ENCODE assay signal across 8 cellular contexts in genomic region chr1:28112388-28113311, GRCh38. TPM values are rescaled to one million over a fixed set of nuclear protein-coding genes. Genes with fewer than 3 reads are reported as not detected.
DNase-seq lines count a peak whose midpoint lies in the region; ATAC-seq, FAIRE-seq and TF ChIP-seq lines count a peak whose summit lies in the region.

No MANE protein-coding gene starts in this region.

- H3K27ac Mint-ChIP-seq in memory B cell (peak overlapping the region; percentile 1), nephron progenitor cell (no peak overlapping the region)

- intact Hi-C loops in GM12878 (cut with micrococcal nuclease; ENCODE audit: unreplicated experiment): loop anchor here (2.0 kb wide), 2 partner anchors 22 to 32 kb away; no protein-coding TSS in a partner anchor

- POLR2A ChIA-PET in GM12878 (lab: Charles Lee): interaction anchor here (0.6 to 3.7 kb wide), 8 partner anchors 13 to 415 kb away, joined by 3 to 18 read pairs (median 5); no protein-coding TSS in a partner anchor

- H3K9ac ChIP-seq in GM12878 (ENCODE audit: control insufficient read depth, insufficient read depth, low read length): no peak overlapping the region

- SMC1A ChIA-PET in GM12878 (lab: Charles Lee; ENCODE audit: uncharacterized antibody, unreplicated experiment): interaction anchor here (0.6 to 4.6 kb wide), 16 partner anchors 8 to 223 kb away, joined by 3 to 43 read pairs (median 8); partner anchors contain the start of gene EYA3

- no peaks in the 10 kb centered on the region for H3K27me3 Mint-ChIP-seq in memory B cell
- H3K27me3 Mint-ChIP-seq in nephron progenitor cell (ENCODE audit: low read depth, poor library complexity): peaks cover 18% of the 10 kb centered on the region

- H3K79me2 ChIP-seq in DOHH2 (ENCODE audit: control insufficient read depth, low read length) (no peaks in the 10 kb centered on the region), GM12878 (ENCODE audit: control insufficient read depth, insufficient read depth, low read length) (no peaks in the 10 kb centered on the region)

- H4K20me1 ChIP-seq in DOHH2 (ENCODE audit: control insufficient read depth, insufficient read depth, low read depth, low read length) (no peaks in the 10 kb centered on the region), GM12878 (ENCODE audit: control insufficient read depth, insufficient read depth) (no peaks in the 10 kb centered on the region)

- H3K36me3 ChIP-seq in DOHH2 (ENCODE audit: control insufficient read depth, low read length): no peaks in the 10 kb centered on the region
- H3K36me3 ChIP-seq in GM12878 (ENCODE audit: control insufficient read depth in 2 of 2, insufficient read depth in 2 of 2, low read length in 1 of 2): no peaks in the 10 kb centered on the region

- 63% methylated on average over 6 of the region's 6 CpGs for WGBS in GM12878 (ENCODE audit: insufficient coverage, insufficient replicate concordance, low lambda C conversion rate, missing lambda C conversion rate)

- peak; percentile 60 for TF ChIP-seq RAD21 in GM12878 (IDR thresholded peaks at IDR 0.05; ENCODE audit: insufficient read depth, low read depth, low read length)

- RAD21 ChIA-PET in GM12878 (lab: Charles Lee; ENCODE audit: unreplicated experiment): interaction anchor here (1.2 to 11.7 kb wide), 10 partner anchors 10 to 97 kb away, joined by 3 to 113 read pairs (median 4); partner anchors contain the start of gene EYA3

- H3K4me3 Mint-ChIP-seq in memory B cell: no peak overlapping the region
- H3K4me3 Mint-ChIP-seq in nephron progenitor cell: no peak overlapping the region

- no peak overlapping the region for H3K4me2 ChIP-seq in DOHH2 (ENCODE audit: low read length)
- H3K4me2 ChIP-seq in GM12878 (ENCODE audit: control insufficient read depth, insufficient read depth): no peak overlapping the region

- no peak for TF ChIP-seq POLR2A in GM12878 (IDR thresholded peaks at IDR 0.05; ENCODE audit: low read depth, low read length)

- TF ChIP-seq CTCF in DOHH2 (IDR thresholded peaks at IDR 0.05; ENCODE audit: low read depth, low read length, poor library complexity, severe bottlenecking): peak; percentile 68
- TF ChIP-seq CTCF in LNCaP clone FGC (IDR thresholded peaks at IDR 0.05; ENCODE audit: control insufficient read depth, extremely low read depth, insufficient read depth): peak; percentile 11; the same call in 1 of the 2 replicates
- peak in 2 of 3 experiments; percentile 12 to 48; a peak in 2 of 6 replicates for TF ChIP-seq CTCF in GM12878 (IDR thresholded peaks at IDR 0.05 in 2 of 3, conservative IDR thresholded peaks at IDR 0.05 in 1 of 3; ENCODE audit: control insufficient read depth in 2 of 3, extremely low read depth in 1 of 3, insufficient read depth in 1 of 3, low read depth in 3 of 3, low read length in 3 of 3)
- TF ChIP-seq CTCF in nephron progenitor cell (IDR thresholded peaks at IDR 0.05): no peak

- H3K4me3 ChIP-seq in DOHH2 (ENCODE audit: low read length) (no peak overlapping the region), LNCaP clone FGC (ENCODE audit: low read depth, low read length) (no peak overlapping the region), GM12878 (no peak overlapping the region)

- FAIRE-seq in GM12878 (lab: Jason Lieb, UNC): peak; percentile 71

- H3K36me3 Mint-ChIP-seq in memory B cell: no peaks in the 10 kb centered on the region
- no peaks in the 10 kb centered on the region for H3K36me3 Mint-ChIP-seq in nephron progenitor cell (ENCODE audit: low read depth)

- no peak for DNase-seq in LNCaP clone FGC (ENCODE audit: low read depth)
- DNase-seq in GM12878 (ENCODE audit: low read depth, low spot score): no peak
- DNase-seq in memory B cell (ENCODE audit: low spot score in 2 of 2): no peak
- DNase-seq in activated T-cell treated with anti-CD3 and anti-CD28 coated beads for 4 hours: no peak
- DNase-seq in GOT3 (lab: John Stamatoyannopoulos, UW): no peak
- DNase-seq in nephron progenitor cell: no peak
- DNase-seq in activated CD4-positive, CD25-positive, alpha-beta regulatory T cell (lab: John Stamatoyannopoulos, UW): no peak

- ATAC-seq in GM12878 (peak; percentile 43), memory B cell (ENCODE audit: low read depth) (no peak)

- TF ChIP-seq EP300 in GM12878 (IDR thresholded peaks at IDR 0.05; ENCODE audit: borderline replicate concordance in 1 of 2, control insufficient read depth in 1 of 2, low read depth in 2 of 2, low read length in 2 of 2): no peak

- peaks cover 31% of the 10 kb centered on the region for H3K4me1 ChIP-seq in DOHH2 (ENCODE audit: control insufficient read depth, low read length)
- H3K4me1 ChIP-seq in GM12878 (ENCODE audit: control insufficient read depth, insufficient read depth, low read length): peaks cover 39% of the 10 kb centered on the region

- H3F3A ChIP-seq in DOHH2 (ENCODE audit: control insufficient read depth, insufficient read depth): no peaks in the 10 kb centered on the region

- H3K4me1 Mint-ChIP-seq in memory B cell (peaks cover 12% of the 10 kb centered on the region), nephron progenitor cell (no peaks in the 10 kb centered on the region)

- H3K9me3 Mint-ChIP-seq in memory B cell: no peaks in the 10 kb centered on the region
- no peaks in the 10 kb centered on the region for H3K9me3 Mint-ChIP-seq in nephron progenitor cell

- CTCF ChIA-PET in GM12878 (lab: Yijun Ruan, JAX): interaction anchor here (0.6 to 6.9 kb wide), 15 partner anchors 11 to 131 kb away, joined by 3 to 57 read pairs (median 4); partner anchors contain the start of gene EYA3

- BruUV-seq in GM12878 (replicated peaks; lab: Mats Ljungman, UMichigan): no TSS peak

- peak overlapping the region; percentile 29 for H2AFZ ChIP-seq in GM12878 (ENCODE audit: control insufficient read depth, low read depth, low read length)

- H3K27ac ChIP-seq in DOHH2 (ENCODE audit: low read depth, low read length) (no peak overlapping the region), GM12878 (ENCODE audit: control insufficient read depth, insufficient read depth) (no peak overlapping the region)

- in situ Hi-C loops in GM12878 (cut with MboI): no loop called here

- H3K9me2 ChIP-seq in DOHH2 (replicated peaks; ENCODE audit: control insufficient read depth, low read length): no peaks in the 10 kb centered on the region

- H3K27me3 ChIP-seq in DOHH2 (ENCODE audit: control insufficient read depth, low read length): no peaks in the 10 kb centered on the region
- no peaks in the 10 kb centered on the region for H3K27me3 ChIP-seq in GM12878 (replicated peaks in 1 of 2; ENCODE audit: control insufficient read depth in 2 of 2, insufficient read depth in 2 of 2, low read length in 1 of 2)

- no peaks in the 10 kb centered on the region for H3K9me3 ChIP-seq in DOHH2 (ENCODE audit: control insufficient read depth, insufficient read depth, low read length)
- H3K9me3 ChIP-seq in GM12878 (replicated peaks; ENCODE audit: control insufficient read depth, insufficient read depth, low read length): no peaks in the 10 kb centered on the region

TF ChIP-seq in GM12878, 131 proteins besides CTCF, POLR2A, EP300 and RAD21 (continues in another document):
- TF ChIP-seq SPI1 (IDR thresholded peaks at IDR 0.05; ENCODE audit: borderline replicate concordance, insufficient read depth, low read depth, low read length) (peak; percentile 22; the same call in 1 of the 2 replicates), IRF4 (IDR thresholded peaks at IDR 0.05; ENCODE audit: low read depth, low read length) (no peak), BRCA1 (IDR thresholded peaks at IDR 0.05; ENCODE audit: low read depth, low read length) (no peak), NR2C2 (IDR thresholded peaks at IDR 0.05; ENCODE audit: borderline replicate concordance, control insufficient read depth, insufficient read length, low read depth) (no peak), BACH1 (IDR thresholded peaks at IDR 0.05; ENCODE audit: borderline replicate concordance) (no peak), YY1 (IDR thresholded peaks at IDR 0.05; ENCODE audit: low read depth, low read length) (no peak), EGR1 (IDR thresholded peaks at IDR 0.05; ENCODE audit: borderline replicate concordance in 1 of 2, low read depth in 2 of 2, low read length in 2 of 2) (no peak), MYB (IDR thresholded peaks at IDR 0.05; ENCODE audit: borderline replicate concordance, low read depth, low read length) (no peak), POLR2AphosphoS2 (IDR thresholded peaks at IDR 0.05; ENCODE audit: low read depth, low read length) (no peak), SMC3 (IDR thresholded peaks at IDR 0.05; ENCODE audit: borderline replicate concordance, low read length) (peak; percentile 25; the same call in 1 of the 2 replicates), RUNX3 (IDR thresholded peaks at IDR 0.05; ENCODE audit: low read length) (peak; percentile 58)

RNA-seq across cellular contexts. Expression of gene EYA3, which starts 24.2 kb away (rescaled TPM):
- total RNA-seq in GM12878 (2013; cell fraction: nucleolus; rRNA removed): 62.1 and 81.3 TPM in 2 replicates
- total RNA-seq in GM12878 (2014; rRNA removed) (18.3 and 19.0 TPM in 2 replicates), GM12878 (2014; rRNA removed; fragmentation: Illumina TruSeq; extraction: Trizol) (28.1 and 28.2 TPM in 2 replicates), GM12878 (2021) (28.5 and 29.6 TPM in 2 replicates)
- 8.9 TPM for polyA plus RNA-seq in GM12878 (2011; ENCODE audit: low read depth)
- polyA plus RNA-seq in GM12878 (2011; rRNA removed) (46.6 and 48.9 TPM in 2 replicates), GM12878 (2014; fragmentation: Illumina TruSeq; extraction: Trizol) (28.1 and 33.0 TPM in 2 replicates), GM12878 (2014; fragmentation: Nextera tagmentation; extraction: Ambion mirVana) (10 to 100 TPM; 13.0 to 15.6 TPM), GM12878 (2014; rRNA removed) (19.8 and 20.1 TPM in 2 replicates), GM12878 (2016; fragmentation: Nextera tagmentation; extraction: Ambion mirVana) (10 to 100 TPM; 22.6 to 24.2 TPM)
- polyA plus RNA-seq in GM12878 (2011; cell fraction: cytosol; rRNA removed): 24.4 and 27.3 TPM in 2 replicates
- 26.8 and 29.1 TPM in 2 replicates for polyA plus RNA-seq in GM12878 (2011; cell fraction: nucleus; rRNA removed)
- 12.3 and 13.9 TPM in 2 replicates for polyA plus RNA-seq in GM12878 (2012)
- polyA minus RNA-seq in GM12878 (2011; rRNA and poly(A)+ RNA removed): 62.8 and 90.9 TPM in 2 replicates
- 14.4 and 18.8 TPM in 2 replicates for polyA minus RNA-seq in GM12878 (2011; cell fraction: cytosol; rRNA and poly(A)+ RNA removed)
- 27.7 and 28.5 TPM in 2 replicates for polyA minus RNA-seq in GM12878 (2011; cell fraction: nucleus; rRNA and poly(A)+ RNA removed)
